Comparison of ENCODE assay signal across 19 cellular contexts in genomic region chrX:28981952-28982351, GRCh38.
"Had no signal": no experiment of that assay in that cellular context is flagged by ENCODE, and none has a peak within 500 bp of the region (broad histone marks: within the 10 kb centered on the region; RNA-seq: fewer than 3 reads in every experiment).

No MANE protein-coding gene starts in this region.

- H3K27ac Mint-ChIP-seq: activated CD4-positive, alpha-beta memory T cell treated with anti-CD3 and anti-CD28 coated beads, Interleukin-2, amount 10 ng/mL, durations not matched to agents 7 days and 5 days; activated naive CD4-positive, alpha-beta T cell treated with anti-CD3 and anti-CD28 coated beads, Interleukin-2, amount 50 U/mL, for 72 hours; progenitor cell of endocrine pancreas; WTC11 had no signal

- H3K9me3 Mint-ChIP-seq: WTC11 had no signal

- DNase-seq: activated CD4-positive, alpha-beta memory T cell treated with anti-CD3 and anti-CD28 coated beads, Interleukin-2, amount 10 ng/mL, durations not matched to agents 7 days and 5 days; activated CD4-positive, alpha-beta T cell treated with anti-CD3 and anti-CD28 coated beads for 4 hours; activated effector memory CD4-positive, alpha-beta T cell treated with anti-CD3 and anti-CD28 coated beads, Interleukin-2, amount 50 U/mL, for 16 hours; activated T-cell treated with anti-CD3 and anti-CD28 coated beads, Interleukin-2, amount 50 U/mL, for 4 hours; caudate nucleus; left colon; midbrain; stimulated activated CD4-positive, alpha-beta T cell treated with anti-CD3 and anti-CD28 coated beads, Interleukin-15, amount 100 ng/mL, for 24 hours; stimulated activated CD4-positive, alpha-beta T cell treated with anti-CD3 and anti-CD28 coated beads, Interleukin-4, amount 100 ng/mL, for 1 hour; stimulated activated naive CD4-positive, alpha-beta T cell; tibial artery had no signal

- ATAC-seq: activated naive CD4-positive, alpha-beta T cell treated with anti-CD3 and anti-CD28 coated beads, Interleukin-2, amount 50 U/mL, for 72 hours; activated T-cell treated with anti-CD3 and anti-CD28 coated beads, Interleukin-2, amount 50 U/mL, for 4 hours; left colon; WTC11 had no signal

- FAIRE-seq: colon, endometrium, urothelium cell line had no signal

- H3K27me3 Mint-ChIP-seq: activated CD4-positive, alpha-beta memory T cell treated with anti-CD3 and anti-CD28 coated beads, Interleukin-2, amount 10 ng/mL, durations not matched to agents 7 days and 5 days; progenitor cell of endocrine pancreas had no signal

- H3K4me1 Mint-ChIP-seq: activated CD4-positive, alpha-beta memory T cell treated with anti-CD3 and anti-CD28 coated beads, Interleukin-2, amount 10 ng/mL, durations not matched to agents 7 days and 5 days had no signal

- H3K36me3 ChIP-seq: right atrium auricular region, tibial artery had no signal

- H3K4me3 ChIP-seq: lung, right atrium auricular region, tibial artery had no signal

- H3K4me3 Mint-ChIP-seq: activated CD4-positive, alpha-beta memory T cell treated with anti-CD3 and anti-CD28 coated beads, Interleukin-2, amount 10 ng/mL, durations not matched to agents 7 days and 5 days; activated T-cell treated with anti-CD3 and anti-CD28 coated beads, Interleukin-2, amount 50 U/mL, for 4 hours; WTC11 had no signal

- H3K27me3 ChIP-seq: right atrium auricular region, tibial artery had no signal

- H3K36me3 Mint-ChIP-seq: activated naive CD4-positive, alpha-beta T cell treated with anti-CD3 and anti-CD28 coated beads, Interleukin-2, amount 50 U/mL, for 72 hours; WTC11 had no signal

- H3K9me3 ChIP-seq: right atrium auricular region, tibial artery had no signal

- H3K4me1 ChIP-seq: right atrium auricular region, tibial artery had no signal

- H3K27ac ChIP-seq: right atrium auricular region, tibial artery had no signal
